In the genomic region with DNA sequence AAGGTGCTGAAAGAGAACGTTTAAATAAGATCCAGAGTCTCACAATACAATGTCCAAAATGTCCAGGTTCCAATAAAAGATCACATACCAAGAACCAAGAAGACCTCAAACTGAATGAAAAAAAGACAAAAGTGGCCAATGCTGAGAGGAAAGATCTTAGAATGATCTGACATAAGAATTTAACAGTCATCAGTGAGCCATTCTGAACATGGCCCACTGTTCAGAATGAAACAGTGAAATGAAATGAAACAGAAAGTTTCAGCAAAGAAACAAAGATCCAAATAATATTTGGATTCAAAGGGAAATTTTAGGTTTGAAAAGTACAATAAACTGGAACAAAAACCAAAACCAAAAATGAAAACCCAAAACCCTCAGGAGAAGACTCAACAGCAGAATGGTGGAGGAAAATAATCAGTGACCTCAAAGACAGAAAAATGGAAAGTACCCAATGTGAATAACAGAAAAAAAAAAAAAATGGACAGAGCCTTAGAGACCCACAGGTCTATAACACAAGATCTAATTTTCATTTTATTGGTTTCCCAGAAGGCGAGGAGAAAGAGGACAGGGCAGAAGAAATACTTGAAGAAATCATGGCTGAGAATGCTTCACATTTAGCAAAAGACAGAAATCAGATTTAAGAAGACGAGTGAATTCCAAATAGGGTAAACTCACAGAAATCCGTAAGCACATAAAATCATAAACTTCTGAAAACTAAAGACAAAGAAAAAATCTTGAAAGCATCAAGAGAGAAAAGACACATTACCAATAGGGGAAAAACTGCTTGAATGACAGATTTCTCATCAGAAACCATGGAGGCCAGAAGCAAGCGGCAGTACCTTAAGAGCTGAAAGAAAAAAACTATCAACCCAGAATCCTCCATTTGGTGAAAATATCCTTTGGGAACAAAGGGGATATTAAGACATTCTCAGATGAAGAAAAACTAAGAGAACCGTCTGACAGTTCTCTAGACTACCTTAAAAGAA, we compare ENCODE assay signal across 1 cellular context.
TF ChIP-seq lines count a peak whose summit lies in the region.

No MANE protein-coding gene starts in this region.

TF ChIP-seq in K562, 482 proteins besides CTCF, POLR2A, EP300 and RAD21 (continued from another document):
- TF ChIP-seq, protein P1, sequence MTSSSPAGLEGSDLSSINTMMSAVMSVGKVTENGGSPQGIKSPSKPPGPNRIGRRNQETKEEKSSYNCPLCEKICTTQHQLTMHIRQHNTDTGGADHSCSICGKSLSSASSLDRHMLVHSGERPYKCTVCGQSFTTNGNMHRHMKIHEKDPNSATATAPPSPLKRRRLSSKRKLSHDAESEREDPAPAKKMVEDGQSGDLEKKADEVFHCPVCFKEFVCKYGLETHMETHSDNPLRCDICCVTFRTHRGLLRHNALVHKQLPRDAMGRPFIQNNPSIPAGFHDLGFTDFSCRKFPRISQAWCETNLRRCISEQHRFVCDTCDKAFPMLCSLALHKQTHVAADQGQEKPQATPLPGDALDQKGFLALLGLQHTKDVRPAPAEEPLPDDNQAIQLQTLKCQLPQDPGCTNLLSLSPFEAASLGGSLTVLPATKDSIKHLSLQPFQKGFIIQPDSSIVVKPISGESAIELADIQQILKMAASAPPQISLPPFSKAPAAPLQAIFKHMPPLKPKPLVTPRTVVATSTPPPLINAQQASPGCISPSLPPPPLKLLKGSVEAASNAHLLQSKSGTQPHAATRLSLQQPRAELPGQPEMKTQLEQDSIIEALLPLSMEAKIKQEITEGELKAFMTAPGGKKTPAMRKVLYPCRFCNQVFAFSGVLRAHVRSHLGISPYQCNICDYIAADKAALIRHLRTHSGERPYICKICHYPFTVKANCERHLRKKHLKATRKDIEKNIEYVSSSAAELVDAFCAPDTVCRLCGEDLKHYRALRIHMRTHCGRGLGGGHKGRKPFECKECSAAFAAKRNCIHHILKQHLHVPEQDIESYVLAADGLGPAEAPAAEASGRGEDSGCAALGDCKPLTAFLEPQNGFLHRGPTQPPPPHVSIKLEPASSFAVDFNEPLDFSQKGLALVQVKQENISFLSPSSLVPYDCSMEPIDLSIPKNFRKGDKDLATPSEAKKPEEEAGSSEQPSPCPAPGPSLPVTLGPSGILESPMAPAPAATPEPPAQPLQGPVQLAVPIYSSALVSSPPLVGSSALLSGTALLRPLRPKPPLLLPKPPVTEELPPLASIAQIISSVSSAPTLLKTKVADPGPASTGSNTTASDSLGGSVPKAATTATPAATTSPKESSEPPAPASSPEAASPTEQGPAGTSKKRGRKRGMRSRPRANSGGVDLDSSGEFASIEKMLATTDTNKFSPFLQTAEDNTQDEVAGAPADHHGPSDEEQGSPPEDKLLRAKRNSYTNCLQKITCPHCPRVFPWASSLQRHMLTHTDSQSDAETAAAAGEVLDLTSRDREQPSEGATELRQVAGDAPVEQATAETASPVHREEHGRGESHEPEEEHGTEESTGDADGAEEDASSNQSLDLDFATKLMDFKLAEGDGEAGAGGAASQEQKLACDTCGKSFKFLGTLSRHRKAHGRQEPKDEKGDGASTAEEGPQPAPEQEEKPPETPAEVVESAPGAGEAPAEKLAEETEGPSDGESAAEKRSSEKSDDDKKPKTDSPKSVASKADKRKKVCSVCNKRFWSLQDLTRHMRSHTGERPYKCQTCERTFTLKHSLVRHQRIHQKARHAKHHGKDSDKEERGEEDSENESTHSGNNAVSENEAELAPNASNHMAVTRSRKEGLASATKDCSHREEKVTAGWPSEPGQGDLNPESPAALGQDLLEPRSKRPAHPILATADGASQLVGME (CRISPR knock-in tag; IDR thresholded peaks at IDR 0.05), result no peak
- no peak for TF ChIP-seq ZNF766 (CRISPR knock-in tag; conservative IDR thresholded peaks at IDR 0.05)
- TF ChIP-seq RBFOX2 (IDR thresholded peaks at IDR 0.05; ENCODE audit: low read depth, low read length), result no peak
- no peak for TF ChIP-seq ZNF830 (CRISPR knock-in tag; IDR thresholded peaks at IDR 0.05)
- TF ChIP-seq LEF1 (IDR thresholded peaks at IDR 0.05), result no peak
- peak; percentile 67 for TF ChIP-seq ZNF316 (IDR thresholded peaks at IDR 0.05)
- no peak for TF ChIP-seq FOSL1 (tag; conservative IDR thresholded peaks at IDR 0.05)
- no peak for TF ChIP-seq POLR3G (IDR thresholded peaks at IDR 0.05; ENCODE audit: extremely low read depth, insufficient read length, insufficient replicate concordance)
- no peak for TF ChIP-seq HDAC3 (IDR thresholded peaks at IDR 0.05; ENCODE audit: borderline replicate concordance, partially characterized antibody)
